In the genomic region with DNA sequence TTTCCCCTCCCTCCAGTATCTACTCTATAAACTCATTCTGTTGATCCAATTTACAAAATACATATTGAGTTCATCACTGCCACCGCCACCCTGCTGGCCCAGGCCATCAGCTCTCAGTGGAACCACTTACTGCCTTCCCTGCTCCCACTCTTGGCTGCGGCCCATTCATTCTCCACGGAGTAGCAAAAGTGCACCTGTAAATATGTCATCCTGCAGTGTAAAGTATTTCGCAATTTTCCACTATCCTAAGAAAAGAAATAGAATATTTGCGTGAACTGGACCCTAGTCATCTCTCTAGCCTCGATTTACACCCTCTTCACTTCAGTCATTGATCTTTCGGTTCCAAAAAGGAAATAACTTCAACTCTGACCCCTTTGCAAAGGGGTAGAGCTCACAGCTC, we compare ENCODE assay signal across 33 cellular contexts.
"Had no signal": no experiment of that assay in that cellular context is flagged by ENCODE, and none has a peak within 500 bp of the region (broad histone marks: within the 10 kb centered on the region; RNA-seq: fewer than 3 reads in every experiment).

No MANE protein-coding gene starts in this region.

- H3K9me3 ChIP-seq: adrenal gland, ascending aorta, body of pancreas, breast epithelium had no signal

- FAIRE-seq: astrocyte, bronchial epithelial cell had no signal

- H3K4me3 ChIP-seq: adrenal gland, ascending aorta, body of pancreas, breast epithelium, cardiac muscle cell had no signal

- H3K4me1 ChIP-seq: adrenal gland, ascending aorta, body of pancreas, breast epithelium had no signal

- H3K27me3 ChIP-seq: adrenal gland, ascending aorta, body of pancreas, brain microvascular endothelial cell, breast epithelium, cardiac muscle cell had no signal

- H3K27ac ChIP-seq: adrenal gland, ascending aorta, body of pancreas, brain microvascular endothelial cell, breast epithelium, cardiac muscle cell had no signal

- H3K36me3 ChIP-seq: adrenal gland, ascending aorta, brain microvascular endothelial cell, breast epithelium, cardiac muscle cell had no signal

- ATAC-seq: activated naive CD4-positive, alpha-beta T cell treated with anti-CD3 and anti-CD28 coated beads, Interleukin-2, amount 50 U/mL, for 72 hours; activated naive CD8-positive, alpha-beta T cell treated with anti-CD3 and anti-CD28 coated beads, Interleukin-2, amount 50 U/mL, for 24 hours; activated T-cell treated with anti-CD3 and anti-CD28 coated beads, Interleukin-2, amount 50 U/mL, for 4 hours; activated T-cell treated with anti-CD3 and anti-CD28 coated beads, Interleukin-2, amount 50 U/mL, for 72 hours; activated T-helper 17 cell treated with anti-CD3 and anti-CD28 coated beads, Interleukin-2, amount 50 U/mL, for 72 hours; body of pancreas had no signal

- DNase-seq: activated effector memory CD4-positive, alpha-beta T cell treated with anti-CD3 and anti-CD28 coated beads, Interleukin-2, amount 50 U/mL, for 16 hours; activated effector memory CD4-positive, alpha-beta T cell treated with Interleukin-2 at 50 U/mL for 16 hours; activated gamma-delta T cell; activated gamma-delta T cell treated with Interleukin-2 at 50 U/mL for 16 hours; activated naive CD4-positive, alpha-beta T cell; activated naive CD4-positive, alpha-beta T cell treated with anti-CD3 and anti-CD28 coated beads for 36 hours; activated naive CD4-positive, alpha-beta T cell treated with anti-CD3 and anti-CD28 coated beads, Interleukin-2, amount 10 ng/mL, durations not matched to agents 7 days and 5 days; activated naive CD4-positive, alpha-beta T cell treated with anti-CD3 and anti-CD28 coated beads, Interleukin-2, amount 50 U/mL, for 16 hours; activated naive CD4-positive, alpha-beta T cell treated with Interleukin-2 at 50 U/mL for 16 hours; activated naive CD8-positive, alpha-beta T cell treated with anti-CD3 and anti-CD28 coated beads for 36 hours; activated naive CD8-positive, alpha-beta T cell treated with anti-CD3 and anti-CD28 coated beads, Interleukin-2, amount 10 ng/mL, durations not matched to agents 7 days and 5 days; activated naive CD8-positive, alpha-beta T cell treated with anti-CD3 and anti-CD28 coated beads, Interleukin-2, amount 50 U/mL, for 24 hours; activated T-cell treated with anti-CD3 and anti-CD28 coated beads, Interleukin-2, amount 50 U/mL, for 24 hours; activated T-cell treated with anti-CD3 and anti-CD28 coated beads, Interleukin-2, amount 50 U/mL, for 4 hours; activated T-cell treated with anti-CD3 and anti-CD28 coated beads, Interleukin-2, amount 50 U/mL, for 48 hours; activated T-cell treated with anti-CD3 and anti-CD28 coated beads, Interleukin-2, amount 50 U/mL, for 72 hours; adrenal gland; amniotic stem cell; amygdala; anterior cingulate cortex; aorta; brain microvascular endothelial cell; caudate nucleus; central memory CD4-positive, alpha-beta T cell; cerebellar nuclear complex had no signal
